In genomic region chr3:40169983-40170382, GRCh38 we compare ENCODE assay signal across 13 cellular contexts.
DNase-seq lines count a peak whose midpoint lies in the region; ATAC-seq and TF ChIP-seq lines count a peak whose summit lies in the region.
"Had no signal": no experiment of that assay in that cellular context is flagged by ENCODE, and none has a peak within 500 bp of the region (broad histone marks: within the 10 kb centered on the region; RNA-seq: fewer than 3 reads in every experiment).

No MANE protein-coding gene starts in this region.

- TF ChIP-seq CTCF in GM12865 (IDR thresholded peaks at IDR 0.05; ENCODE audit: insufficient read depth, low read depth, low read length, missing control alignments) (no peak), esophagus squamous epithelium (IDR thresholded peaks at IDR 0.05) (no peak)

- no peaks in the 10 kb centered on the region for H3K27me3 ChIP-seq in esophagus squamous epithelium

- H3K4me3 ChIP-seq in GM12865 (ENCODE audit: low read depth, low read length) = peak overlapping the region; percentile 6; the same call in 1 of the 2 replicates
- H3K4me3 ChIP-seq in esophagus squamous epithelium = no peak overlapping the region

- no peaks in the 10 kb centered on the region for H3K36me3 ChIP-seq in esophagus squamous epithelium

- H3K27ac ChIP-seq in esophagus squamous epithelium = no peak overlapping the region
- H3K27ac ChIP-seq: RWPE1 had no signal

- H3K9me3 ChIP-seq in esophagus squamous epithelium = no peaks in the 10 kb centered on the region

- 72 to 85% methylated on average over 5 of the region's 5 CpGs for WGBS in esophagus squamous epithelium, 2 donors

- ATAC-seq in GM19438 (IDR thresholded peaks at IDR 0.05; ENCODE audit: low read depth, unreplicated experiment) (peak; percentile 47), HG02852 (IDR thresholded peaks at IDR 0.05; ENCODE audit: unreplicated experiment) (peak; percentile 42), HG03558 (IDR thresholded peaks at IDR 0.05; ENCODE audit: extremely low read depth, unreplicated experiment) (peak; percentile 4)
- ATAC-seq: naive thymus-derived CD8-positive, alpha-beta T cell had no signal

- DNase-seq in GM12865 (ENCODE audit: low read depth) = peak; percentile 37
- no peak for DNase-seq in stimulated activated naive CD4-positive, alpha-beta T cell treated with Interleukin-2 at 50 U/mL for 16 hours (lab: John Stamatoyannopoulos, UW)
- no peak for DNase-seq in esophagus squamous epithelium (lab: John Stamatoyannopoulos, UW)
- DNase-seq in NCI-H82 (lab: John Stamatoyannopoulos, UW) = no peak
- DNase-seq in stimulated activated CD8-positive, alpha-beta memory T cell treated with anti-CD3 and anti-CD28 coated beads, Interleukin-4, amount 100 ng/mL, for 48 hours = no peak
- DNase-seq: activated CD8-positive, alpha-beta T cell treated with anti-CD3 and anti-CD28 coated beads, Interleukin-2, amount 10 ng/mL, durations not matched to agents 7 days and 5 days; amniotic stem cell; naive thymus-derived CD8-positive, alpha-beta T cell; NCI-H2107 had no signal

- H3K4me1 ChIP-seq in esophagus squamous epithelium = no peaks in the 10 kb centered on the region

- TF ChIP-seq POLR2A in esophagus squamous epithelium (IDR thresholded peaks at IDR 0.05) = no peak

- intact Hi-C loops in esophagus squamous epithelium (cut with DNase I) = no loop called here
